ENCODE assay signal across 2 cellular contexts in genomic region chr6:169968541-169969270, GRCh38.
TF ChIP-seq lines count a peak whose summit lies in the region.

No MANE protein-coding gene starts in this region.

TF ChIP-seq in SK-N-SH, 30 proteins besides CTCF, POLR2A, EP300 and RAD21 (continued from another document):
- TF ChIP-seq, protein P1, sequence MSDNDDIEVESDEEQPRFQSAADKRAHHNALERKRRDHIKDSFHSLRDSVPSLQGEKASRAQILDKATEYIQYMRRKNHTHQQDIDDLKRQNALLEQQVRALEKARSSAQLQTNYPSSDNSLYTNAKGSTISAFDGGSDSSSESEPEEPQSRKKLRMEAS (IDR thresholded peaks at IDR 0.05; ENCODE audit: low read depth): no peak
- TF ChIP-seq SIN3A (IDR thresholded peaks at IDR 0.05; ENCODE audit: borderline replicate concordance, low read depth, low read length): no peak
- no peak for TF ChIP-seq RCOR1 (IDR thresholded peaks at IDR 0.05; ENCODE audit: low read length)
- no peak for TF ChIP-seq MEF2A (IDR thresholded peaks at IDR 0.05; ENCODE audit: borderline replicate concordance, low read depth)

TF ChIP-seq in SK-N-SH treated with all-trans-retinoic acid at 6 μM for 48 hours, 23 proteins besides CTCF, POLR2A, EP300 and RAD21 (continued from another document):
- TF ChIP-seq TSHZ2 (CRISPR knock-in tag; IDR thresholded peaks at IDR 0.05) (no peak), BACH2 (CRISPR knock-in tag; IDR thresholded peaks at IDR 0.05; ENCODE audit: borderline replicate concordance) (no peak), OSR1 (CRISPR knock-in tag; IDR thresholded peaks at IDR 0.05) (no peak), ZNF8 (CRISPR knock-in tag; IDR thresholded peaks at IDR 0.05) (no peak), TCF4 (CRISPR knock-in tag; IDR thresholded peaks at IDR 0.05; ENCODE audit: borderline replicate concordance) (no peak), TOX (CRISPR knock-in tag; IDR thresholded peaks at IDR 0.05; ENCODE audit: borderline replicate concordance) (no peak)
TF ChIP-seq in SK-N-SH treated with all-trans-retinoic acid at 6 μM for 48 hours: peak in this region for 0.
